In the genomic region with DNA sequence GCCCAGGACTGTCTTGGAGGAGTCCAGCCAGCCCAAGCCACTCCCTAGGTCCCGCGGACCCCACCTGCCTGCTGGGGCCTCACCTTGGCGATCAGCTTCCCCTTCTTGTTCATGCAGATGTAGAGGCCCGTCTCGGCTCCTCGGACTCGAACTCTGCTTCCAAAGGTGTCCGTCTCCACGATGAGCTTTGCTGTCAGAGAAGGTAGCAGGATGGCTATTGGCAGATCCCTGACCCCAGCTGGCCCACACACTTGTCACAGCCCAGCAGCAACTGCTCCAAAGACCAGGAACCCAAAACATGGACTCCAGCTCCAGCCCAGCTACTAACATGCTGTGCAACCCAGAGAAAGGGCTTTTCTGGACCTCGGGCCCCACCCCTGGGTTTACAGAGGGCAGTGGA, we compare ENCODE assay signal across 28 cellular contexts. TPM values are rescaled to one million over a fixed set of nuclear protein-coding genes. Genes with fewer than 3 reads are reported as not detected.
"Had no signal": no experiment of that assay in that cellular context is flagged by ENCODE, and none has a peak within 500 bp of the region (broad histone marks: within the 10 kb centered on the region; RNA-seq: fewer than 3 reads in every experiment).

No MANE protein-coding gene starts in this region.

- H3K9me3 Mint-ChIP-seq: activated B cell treated with CpG ODN at 0.5 μM for 24 hours; activated CD4-positive, alpha-beta memory T cell treated with anti-CD3 and anti-CD28 coated beads for 36 hours; activated CD4-positive, alpha-beta T cell treated with anti-CD3 and anti-CD28 coated beads, Interleukin-2, amount 10 ng/mL, durations not matched to agents 7 days and 5 days; activated naive CD4-positive, alpha-beta T cell treated with anti-CD3 and anti-CD28 coated beads, Interleukin-2, amount 50 U/mL, for 72 hours; activated naive CD8-positive, alpha-beta T cell treated with anti-CD3 and anti-CD28 coated beads, Interleukin-2, amount 50 U/mL, for 24 hours; activated T-cell treated with anti-CD3 and anti-CD28 coated beads, Interleukin-2, amount 50 U/mL, for 4 hours; central memory CD8-positive, alpha-beta T cell had no signal

- H3K27ac Mint-ChIP-seq: activated B cell treated with CpG ODN at 0.5 μM for 24 hours; activated CD4-positive, alpha-beta memory T cell treated with anti-CD3 and anti-CD28 coated beads for 36 hours; activated CD4-positive, alpha-beta T cell treated with anti-CD3 and anti-CD28 coated beads, Interleukin-2, amount 10 ng/mL, durations not matched to agents 7 days and 5 days; activated naive CD4-positive, alpha-beta T cell treated with anti-CD3 and anti-CD28 coated beads, Interleukin-2, amount 50 U/mL, for 72 hours; activated naive CD8-positive, alpha-beta T cell treated with anti-CD3 and anti-CD28 coated beads, Interleukin-2, amount 50 U/mL, for 24 hours; T-helper 17 cell had no signal

- H3K4me3 ChIP-seq: ascending aorta, body of pancreas, MG63, Peyer's patch, SJSA1 had no signal

- H3K27ac ChIP-seq: ascending aorta, body of pancreas, Peyer's patch, RWPE1, SJSA1 had no signal

- DNase-seq: activated B cell treated with CpG ODN at 0.5 μM for 24 hours; activated CD4-positive, alpha-beta memory T cell treated with anti-CD3 and anti-CD28 coated beads for 36 hours; activated CD4-positive, alpha-beta T cell treated with anti-CD3 and anti-CD28 coated beads, Interleukin-2, amount 10 ng/mL, durations not matched to agents 7 days and 5 days; activated CD8-positive, alpha-beta memory T cell treated with anti-CD3 and anti-CD28 coated beads for 24 hours; activated effector memory CD4-positive, alpha-beta T cell treated with anti-CD3 and anti-CD28 coated beads, Interleukin-2, amount 50 U/mL, for 16 hours; activated naive CD4-positive, alpha-beta T cell treated with Interleukin-2 at 50 U/mL for 16 hours; activated naive CD8-positive, alpha-beta T cell treated with anti-CD3 and anti-CD28 coated beads, Interleukin-2, amount 50 U/mL, for 24 hours; activated T-cell treated with anti-CD3 and anti-CD28 coated beads, Interleukin-2, amount 50 U/mL, for 4 hours; amniotic stem cell; body of pancreas; MG63; MV-4-11; NCI-H1105; NCI-H1436; NCI-H1694 treated with DMSO at 0.1 percent for 48 hours; NCI-H2029 treated with DMSO at 0.1 percent for 48 hours; NCI-H345; NCI-H510A treated with DMSO at 0.1 percent for 48 hours; NCI-H69; Right ventricle myocardium superior; T-helper 17 cell; T-helper 9 cell had no signal

- H3K4me3 Mint-ChIP-seq: activated B cell treated with CpG ODN at 0.5 μM for 24 hours; activated CD4-positive, alpha-beta memory T cell treated with anti-CD3 and anti-CD28 coated beads for 36 hours; activated CD4-positive, alpha-beta T cell treated with anti-CD3 and anti-CD28 coated beads, Interleukin-2, amount 10 ng/mL, durations not matched to agents 7 days and 5 days; activated naive CD8-positive, alpha-beta T cell treated with anti-CD3 and anti-CD28 coated beads, Interleukin-2, amount 50 U/mL, for 24 hours; activated T-cell treated with anti-CD3 and anti-CD28 coated beads, Interleukin-2, amount 50 U/mL, for 4 hours; central memory CD8-positive, alpha-beta T cell; T-helper 17 cell had no signal

- H3K36me3 Mint-ChIP-seq: activated CD4-positive, alpha-beta memory T cell treated with anti-CD3 and anti-CD28 coated beads for 36 hours; activated naive CD4-positive, alpha-beta T cell treated with anti-CD3 and anti-CD28 coated beads, Interleukin-2, amount 50 U/mL, for 72 hours had no signal

- ATAC-seq: activated naive CD4-positive, alpha-beta T cell treated with anti-CD3 and anti-CD28 coated beads, Interleukin-2, amount 50 U/mL, for 72 hours; activated naive CD8-positive, alpha-beta T cell treated with anti-CD3 and anti-CD28 coated beads, Interleukin-2, amount 50 U/mL, for 24 hours; activated T-cell treated with anti-CD3 and anti-CD28 coated beads, Interleukin-2, amount 50 U/mL, for 4 hours; body of pancreas; T-helper 17 cell had no signal

RNA-seq across cellular contexts. Expression of a gene that starts 4.5 kb away (rescaled TPM):
- total RNA-seq: activated B cell treated with CpG ODN at 0.5 μM for 24 hours; activated CD4-positive, alpha-beta memory T cell treated with anti-CD3 and anti-CD28 coated beads for 36 hours; activated CD4-positive, alpha-beta T cell treated with anti-CD3 and anti-CD28 coated beads, Interleukin-2, amount 10 ng/mL, durations not matched to agents 7 days and 5 days; activated naive CD4-positive, alpha-beta T cell treated with anti-CD3 and anti-CD28 coated beads, Interleukin-2, amount 50 U/mL, for 72 hours; ascending aorta; body of pancreas; Peyer's patch; Right ventricle myocardium superior; SJSA1; T-helper 17 cell had no signal
